Comparison of ENCODE assay signal across 9 cellular contexts in the genomic region with DNA sequence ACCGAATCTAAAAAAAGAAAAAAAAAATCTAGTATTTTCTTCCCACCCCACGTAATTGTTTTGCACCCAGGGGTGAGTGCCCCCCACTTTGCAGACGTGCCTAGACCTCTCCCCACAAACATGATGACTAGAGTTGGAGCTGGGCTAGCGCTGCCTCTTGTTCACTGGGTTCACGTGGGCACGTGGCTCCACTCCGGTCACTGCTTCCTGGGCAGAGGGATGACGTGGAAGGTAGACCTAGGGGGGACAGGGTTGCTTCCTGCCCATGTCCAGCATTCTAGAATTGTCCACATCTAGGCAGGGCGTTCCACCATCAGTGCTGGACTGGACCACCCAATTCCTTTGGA. TPM values are rescaled to one million over a fixed set of nuclear protein-coding genes. Genes with fewer than 3 reads are reported as not detected.
DNase-seq lines count a peak whose midpoint lies in the region; ATAC-seq and TF ChIP-seq lines count a peak whose summit lies in the region.
"Had no signal": no experiment of that assay in that cellular context is flagged by ENCODE, and none has a peak within 500 bp of the region (broad histone marks: within the 10 kb centered on the region; RNA-seq: fewer than 3 reads in every experiment).

No MANE protein-coding gene starts in this region.

- CTCF ChIA-PET in A673 (lab: Charles Lee), result interaction anchor here (0.6 to 1.0 kb wide), 2 partner anchors 124 to 1348 kb away, joined by 3 read pairs; no protein-coding TSS in a partner anchor

- no peak overlapping the region for H2BK120ac ChIP-seq in mesendoderm (ENCODE audit: low read depth, low read length)

- H3K27me3 Mint-ChIP-seq in activated T-helper 1 cell treated with anti-CD3 and anti-CD28 coated beads, Interleukin-12 subunit alpha, Interleukin-12 subunit beta, Interleukin-2, Interleukin-4 antibody, amounts not matched to agents 30 ng/mL and 10 ng/mL and 1 ng/mL, durations not matched to agents 14 hours and 24 hours and 36 hours (ENCODE audit: insufficient read depth), result peaks cover 2% of the 10 kb centered on the region

- H2AK5ac ChIP-seq in mesendoderm (ENCODE audit: low read length), result peak overlapping the region; percentile 88

- peaks cover 12% of the 10 kb centered on the region for H3K4me1 Mint-ChIP-seq in activated T-helper 1 cell treated with anti-CD3 and anti-CD28 coated beads, Interleukin-12 subunit alpha, Interleukin-12 subunit beta, Interleukin-2, Interleukin-4 antibody, amounts not matched to agents 30 ng/mL and 10 ng/mL and 1 ng/mL, durations not matched to agents 14 hours and 24 hours and 36 hours (ENCODE audit: low read depth)

- no peak overlapping the region for H3K18ac ChIP-seq in mesendoderm (ENCODE audit: low read length)

- DNase-seq in A673 (ENCODE audit: low spot score) (no peak), G401 (ENCODE audit: low spot score) (peak; percentile 55), mesendoderm (no peak), NCI-H2029 treated with DMSO at 0.1 percent for 48 hours (lab: John Stamatoyannopoulos, UW) (no peak), ecto neural progenitor cell (ENCODE audit: low spot score) (no peak), NCI-H1105 (lab: John Stamatoyannopoulos, UW) (no peak)
- DNase-seq in activated T-helper 1 cell treated with anti-CD3 and anti-CD28 coated beads, Interleukin-12 subunit alpha, Interleukin-12 subunit beta, Interleukin-2, Interleukin-4 antibody, amounts not matched to agents 30 ng/mL and 10 ng/mL and 1 ng/mL, durations not matched to agents 14 hours and 24 hours and 36 hours (ENCODE audit: low spot score), result no peak

- H3K36me3 ChIP-seq in A673 (ENCODE audit: insufficient read depth, low read length, poor library complexity, severe bottlenecking) (peaks cover 12% of the 10 kb centered on the region), mesendoderm (ENCODE audit: control insufficient read depth, insufficient read depth, low read length) (no peaks in the 10 kb centered on the region)

- peaks cover 10% of the 10 kb centered on the region for H3K79me2 ChIP-seq in mesendoderm (ENCODE audit: control insufficient read depth, insufficient read depth, low read length)

- peaks cover 8% of the 10 kb centered on the region for H3K36me3 Mint-ChIP-seq in activated T-helper 1 cell treated with anti-CD3 and anti-CD28 coated beads, Interleukin-12 subunit alpha, Interleukin-12 subunit beta, Interleukin-2, Interleukin-4 antibody, amounts not matched to agents 30 ng/mL and 10 ng/mL and 1 ng/mL, durations not matched to agents 14 hours and 24 hours and 36 hours (ENCODE audit: low read depth)

- no peak overlapping the region for H3K23ac ChIP-seq in mesendoderm (ENCODE audit: low read length)

- H3K27me3 ChIP-seq in A673 (replicated peaks; ENCODE audit: insufficient read depth, low read depth, low read length, poor library complexity), result no peaks in the 10 kb centered on the region
- H3K27me3 ChIP-seq in mesendoderm (ENCODE audit: insufficient read depth, low read length, poor library complexity), result no peaks in the 10 kb centered on the region
- H3K27me3 ChIP-seq: tibial nerve had no signal

- H3K4ac ChIP-seq in mesendoderm (ENCODE audit: low read depth, low read length), result no peak overlapping the region

- no peak overlapping the region for H4K8ac ChIP-seq in mesendoderm (ENCODE audit: low read depth, low read length)

- no peak for TF ChIP-seq CTCF in A673 (conservative IDR thresholded peaks at IDR 0.05; ENCODE audit: low read depth, low read length)

- peaks cover 27% of the 10 kb centered on the region for H3K4me1 ChIP-seq in A673 (ENCODE audit: insufficient read depth, low read length, poor library complexity, severe bottlenecking)
- peaks cover 11% of the 10 kb centered on the region for H3K4me1 ChIP-seq in mesendoderm (ENCODE audit: control insufficient read depth, low read depth, low read length)

- no CpG with 5 or more reads among the region's 9 CpGs for WGBS in mesendoderm (ENCODE audit: extremely low coverage, insufficient coverage, low lambda C conversion rate)

- peak overlapping the region; percentile 62 for H3K4me3 Mint-ChIP-seq in activated T-helper 1 cell treated with anti-CD3 and anti-CD28 coated beads, Interleukin-12 subunit alpha, Interleukin-12 subunit beta, Interleukin-2, Interleukin-4 antibody, amounts not matched to agents 30 ng/mL and 10 ng/mL and 1 ng/mL, durations not matched to agents 14 hours and 24 hours and 36 hours

- peaks cover 15% of the 10 kb centered on the region for H3K79me1 ChIP-seq in mesendoderm (ENCODE audit: low read length)

- POLR2A ChIA-PET in A673 (lab: Charles Lee; ENCODE audit: low non-redundant PET), result interaction anchor here (0.6 kb wide), 1 partner anchor 396 kb away, joined by 3 read pairs; no protein-coding TSS in a partner anchor

- H3K4me2 ChIP-seq in mesendoderm (ENCODE audit: low read length), result no peak overlapping the region

- no peaks in the 10 kb centered on the region for H3K9me3 ChIP-seq in A673 (ENCODE audit: low read depth, low read length, poor library complexity, severe bottlenecking)
- H3K9me3 ChIP-seq: tibial nerve had no signal

- no peak overlapping the region for H4K5ac ChIP-seq in mesendoderm (ENCODE audit: low read length)

- peak overlapping the region; percentile 74 for H3K9ac ChIP-seq in mesendoderm (ENCODE audit: low read length)

- no peak overlapping the region for H2BK15ac ChIP-seq in mesendoderm (replicated peaks; ENCODE audit: low read depth)

- no peak overlapping the region for H2BK5ac ChIP-seq in mesendoderm (ENCODE audit: low read length)

- no peak for ATAC-seq in HG03159 (IDR thresholded peaks at IDR 0.05; ENCODE audit: unreplicated experiment)

- no TSS peak for BruUV-seq in A673 (replicated peaks; lab: Mats Ljungman, UMichigan)

- no peak overlapping the region for H3K27ac Mint-ChIP-seq in activated T-helper 1 cell treated with anti-CD3 and anti-CD28 coated beads, Interleukin-12 subunit alpha, Interleukin-12 subunit beta, Interleukin-2, Interleukin-4 antibody, amounts not matched to agents 30 ng/mL and 10 ng/mL and 1 ng/mL, durations not matched to agents 14 hours and 24 hours and 36 hours

- intact Hi-C loops in A673 (cut with micrococcal nuclease; ENCODE audit: unreplicated experiment), result no loop called here
- intact Hi-C loops in activated T-helper 1 cell treated with anti-CD3 and anti-CD28 coated beads, Interleukin-12 subunit alpha, Interleukin-12 subunit beta, Interleukin-2, Interleukin-4 antibody, amounts not matched to agents 30 ng/mL and 10 ng/mL and 1 ng/mL, durations not matched to agents 14 hours and 24 hours and 36 hours (cut with micrococcal nuclease), result loop anchor here (1.0 to 10.0 kb wide), 5 partner anchors 12 to 572 kb away; a partner anchor contains a TSS

- H3K9me3 Mint-ChIP-seq in activated T-helper 1 cell treated with anti-CD3 and anti-CD28 coated beads, Interleukin-12 subunit alpha, Interleukin-12 subunit beta, Interleukin-2, Interleukin-4 antibody, amounts not matched to agents 30 ng/mL and 10 ng/mL and 1 ng/mL, durations not matched to agents 14 hours and 24 hours and 36 hours, result no peaks in the 10 kb centered on the region

- in situ Hi-C loops in G401 (cut with HindIII; ENCODE audit: low sequenced_read_pairs), result no loop called here

- peak overlapping the region; percentile 26 for H3K56ac ChIP-seq in mesendoderm (ENCODE audit: low read length)

- H3K4me3 ChIP-seq in A673 (ENCODE audit: low read depth, low read length, poor library complexity, severe bottlenecking) (peak overlapping the region; percentile 34), mesendoderm (ENCODE audit: low read length) (no peak overlapping the region)

- peak overlapping the region; percentile 70 for H3K27ac ChIP-seq in A673 (ENCODE audit: low read depth, low read length, poor library complexity, severe bottlenecking)
- no peak overlapping the region for H3K27ac ChIP-seq in mesendoderm (ENCODE audit: low read depth, low read length)

RNA-seq across cellular contexts. Expression of a gene that starts 0.9 kb away (rescaled TPM):
- total RNA-seq in A673 (2021), result 59.3 and 60.2 TPM in 2 replicates
- total RNA-seq in G401 (2014; rRNA removed; shearing (Covaris generic)), result 39.1 and 49.4 TPM in 2 replicates
- 24.3 and 25.2 TPM in 2 replicates for total RNA-seq in activated T-helper 1 cell treated with anti-CD3 and anti-CD28 coated beads, Interleukin-12 subunit alpha, Interleukin-12 subunit beta, Interleukin-2, Interleukin-4 antibody, amounts not matched to agents 30 ng/mL and 10 ng/mL and 1 ng/mL, durations not matched to agents 14 hours and 24 hours and 36 hours
- 47.9 TPM for polyA plus RNA-seq in mesendoderm (2013, experiment 1 of 2)
- 48.4 TPM for polyA plus RNA-seq in mesendoderm (2013, experiment 2 of 2)

RNA-seq across cellular contexts. Expression of a gene that starts 54.8 kb away (rescaled TPM):
- total RNA-seq in A673 (2021), result 47.6 and 65.9 TPM in 2 replicates
- 0.20 TPM in 1 of 2 replicates, not detected in the other for total RNA-seq in G401 (2014; rRNA removed; shearing (Covaris generic))
- total RNA-seq in activated T-helper 1 cell treated with anti-CD3 and anti-CD28 coated beads, Interleukin-12 subunit alpha, Interleukin-12 subunit beta, Interleukin-2, Interleukin-4 antibody, amounts not matched to agents 30 ng/mL and 10 ng/mL and 1 ng/mL, durations not matched to agents 14 hours and 24 hours and 36 hours, result not detected in 2 replicates
- polyA plus RNA-seq in mesendoderm (2013, experiment 1 of 2), result 0.95 TPM
- polyA plus RNA-seq in mesendoderm (2013, experiment 2 of 2), result 1.1 TPM

Comparison
In these comparisons a context has a peak if more than half of its experiments do, and no peak if none do; other contexts are left out.
1. RNA of a gene that starts 54.8 kb away (total RNA-seq): 47.6 to 65.9 TPM in A673; 0.20 TPM in G401 and not detected in activated T-helper 1 cell treated with anti-CD3 and anti-CD28 coated beads, Interleukin-12 subunit alpha, Interleukin-12 subunit beta, Interleukin-2, Interleukin-4 antibody, amounts not matched to agents 30 ng/mL and 10 ng/mL and 1 ng/mL, durations not matched to agents 14 hours and 24 hours and 36 hours; every median in the first group is over 10 times any median in the second.